Comparison of ENCODE assay signal across 14 cellular contexts in the genomic region with DNA sequence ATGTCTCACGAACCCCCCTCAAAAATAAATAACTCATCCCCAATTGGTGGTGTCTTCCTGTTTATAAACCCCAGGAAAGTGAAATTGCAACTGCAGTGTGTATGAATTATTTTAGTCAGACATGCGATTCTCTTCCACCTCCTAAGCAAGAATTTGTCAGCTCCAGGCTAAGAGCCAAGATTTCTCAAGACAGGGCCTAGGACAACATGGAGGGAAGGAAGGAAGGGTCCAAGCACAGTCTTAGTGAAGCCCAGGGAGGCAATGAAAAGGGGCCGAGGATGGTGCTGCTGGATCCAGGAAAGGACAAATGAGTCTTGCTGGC. TPM values are rescaled to one million over a fixed set of nuclear protein-coding genes. Genes with fewer than 3 reads are reported as not detected.
DNase-seq lines count a peak whose midpoint lies in the region; ATAC-seq, FAIRE-seq and TF ChIP-seq lines count a peak whose summit lies in the region.
"Had no signal": no experiment of that assay in that cellular context is flagged by ENCODE, and none has a peak within 500 bp of the region (broad histone marks: within the 10 kb centered on the region; RNA-seq: fewer than 3 reads in every experiment).

No MANE protein-coding gene starts in this region.

- H4K20me1 ChIP-seq in PC-3 (ENCODE audit: low read length): no peaks in the 10 kb centered on the region

- no peak overlapping the region for H2AFZ ChIP-seq in PC-3 (ENCODE audit: low read length)
- H2AFZ ChIP-seq: hepatocyte, neural progenitor cell had no signal

- POLR2A ChIA-PET in PC-3 (lab: Charles Lee; ENCODE audit: unreplicated experiment): no interaction called here

- DNase-seq in activated CD8-positive, alpha-beta memory T cell treated with anti-CD3 and anti-CD28 coated beads, Interleukin-2, amount 10 ng/mL, durations not matched to agents 7 days and 5 days: no peak
- no peak for DNase-seq in activated CD8-positive, alpha-beta memory T cell treated with anti-CD3 and anti-CD28 coated beads, Interleukin-2, amount 50 U/mL, for 48 hours
- DNase-seq in PC-3: peak; percentile 14
- peak; percentile 56 for DNase-seq in fibroblast of villous mesenchyme (ENCODE audit: low read depth)
- DNase-seq in stimulated activated effector memory CD8-positive, alpha-beta T cell treated with anti-CD3 and anti-CD28 coated beads, Interleukin-12 subunit alpha, Interleukin-12 subunit beta, amount 100 ng/mL, for 72 hours (ENCODE audit: low spot score in 2 of 2): no peak
- DNase-seq in epidermal melanocyte (ENCODE audit: insufficient read length, low spot score): no peak
- DNase-seq in GM19239 (ENCODE audit: insufficient read length, low spot score): no peak
- DNase-seq: NCI-H1694 treated with DMSO at 0.1 percent for 48 hours; stimulated activated CD4-positive, alpha-beta T cell treated with anti-CD3 and anti-CD28 coated beads, Interleukin-2, amount 100 ng/mL, for 48 hours had no signal

- no peaks in the 10 kb centered on the region for H3K4me1 ChIP-seq in PC-3 (ENCODE audit: insufficient read depth, low read length)
- H3K4me1 ChIP-seq: neural progenitor cell had no signal

- H3K9me3 Mint-ChIP-seq in activated CD8-positive, alpha-beta memory T cell treated with anti-CD3 and anti-CD28 coated beads, Interleukin-2, amount 10 ng/mL, durations not matched to agents 7 days and 5 days (ENCODE audit: low read depth): no peaks in the 10 kb centered on the region
- H3K9me3 Mint-ChIP-seq in stimulated activated effector memory CD8-positive, alpha-beta T cell treated with anti-CD3 and anti-CD28 coated beads, Interleukin-12 subunit alpha, Interleukin-12 subunit beta, amount 100 ng/mL, for 72 hours: no peaks in the 10 kb centered on the region

- no peak overlapping the region for H3K27ac ChIP-seq in PC-3 (ENCODE audit: low read length)
- H3K27ac ChIP-seq: hepatocyte, neural progenitor cell, thoracic aorta, VCaP had no signal

- H3K36me3 Mint-ChIP-seq in activated CD8-positive, alpha-beta memory T cell treated with anti-CD3 and anti-CD28 coated beads, Interleukin-2, amount 10 ng/mL, durations not matched to agents 7 days and 5 days: peaks cover 12% of the 10 kb centered on the region
- H3K36me3 Mint-ChIP-seq in stimulated activated effector memory CD8-positive, alpha-beta T cell treated with anti-CD3 and anti-CD28 coated beads, Interleukin-12 subunit alpha, Interleukin-12 subunit beta, amount 100 ng/mL, for 72 hours: no peaks in the 10 kb centered on the region
- H3K36me3 Mint-ChIP-seq: neural progenitor cell had no signal

- H3K27me3 ChIP-seq in PC-3 (ENCODE audit: low read length): no peaks in the 10 kb centered on the region
- H3K27me3 ChIP-seq: hepatocyte, neural progenitor cell had no signal

- H3K4me1 Mint-ChIP-seq in activated CD8-positive, alpha-beta memory T cell treated with anti-CD3 and anti-CD28 coated beads, Interleukin-2, amount 10 ng/mL, durations not matched to agents 7 days and 5 days: peaks cover 74% of the 10 kb centered on the region
- H3K4me1 Mint-ChIP-seq in stimulated activated effector memory CD8-positive, alpha-beta T cell treated with anti-CD3 and anti-CD28 coated beads, Interleukin-12 subunit alpha, Interleukin-12 subunit beta, amount 100 ng/mL, for 72 hours: peaks cover 35% of the 10 kb centered on the region

- TF ChIP-seq CTCF in PC-3 (conservative IDR thresholded peaks at IDR 0.05; ENCODE audit: low read depth, low read length) (no peak), fibroblast of villous mesenchyme (IDR thresholded peaks at IDR 0.05; ENCODE audit: insufficient read depth, low read depth, low read length) (no peak)

- H3K4me2 ChIP-seq in PC-3 (ENCODE audit: low read length): no peak overlapping the region
- H3K4me2 ChIP-seq: hepatocyte, neural progenitor cell had no signal

- no TSS peak for BruUV-seq in PC-3 (replicated peaks; lab: Mats Ljungman, UMichigan)

- no peak overlapping the region for H3K4me3 ChIP-seq in PC-3 (ENCODE audit: low read length)
- no peak overlapping the region for H3K4me3 ChIP-seq in fibroblast of villous mesenchyme (ENCODE audit: low read depth, low read length)
- H3K4me3 ChIP-seq: hepatocyte, neural progenitor cell, thoracic aorta had no signal

- H3K36me3 ChIP-seq in PC-3 (ENCODE audit: low read depth, low read length): no peaks in the 10 kb centered on the region
- H3K36me3 ChIP-seq: neural progenitor cell, thoracic aorta had no signal

- peak overlapping the region; percentile 72 for H3K27ac Mint-ChIP-seq in activated CD8-positive, alpha-beta memory T cell treated with anti-CD3 and anti-CD28 coated beads, Interleukin-2, amount 10 ng/mL, durations not matched to agents 7 days and 5 days
- peak overlapping the region; percentile 23 for H3K27ac Mint-ChIP-seq in stimulated activated effector memory CD8-positive, alpha-beta T cell treated with anti-CD3 and anti-CD28 coated beads, Interleukin-12 subunit alpha, Interleukin-12 subunit beta, amount 100 ng/mL, for 72 hours
- H3K27ac Mint-ChIP-seq: neural progenitor cell had no signal

- CTCF ChIA-PET in activated CD8-positive, alpha-beta memory T cell treated with anti-CD3 and anti-CD28 coated beads, Interleukin-2, amount 10 ng/mL, durations not matched to agents 7 days and 5 days (lab: Charles Lee): no interaction called here
- CTCF ChIA-PET in PC-3 (lab: Charles Lee): no interaction called here

- intact Hi-C loops in PC-3 (cut with micrococcal nuclease): no loop called here

- ATAC-seq in activated CD8-positive, alpha-beta memory T cell treated with anti-CD3 and anti-CD28 coated beads, Interleukin-2, amount 10 ng/mL, durations not matched to agents 7 days and 5 days: no peak
- ATAC-seq in PC-3 (no peak), GM21447 (IDR thresholded peaks at IDR 0.05; ENCODE audit: unreplicated experiment) (no peak)
- ATAC-seq in stimulated activated effector memory CD8-positive, alpha-beta T cell treated with anti-CD3 and anti-CD28 coated beads, Interleukin-12 subunit alpha, Interleukin-12 subunit beta, amount 100 ng/mL, for 72 hours: no peak

- peak overlapping the region; percentile 34 for H3K4me3 Mint-ChIP-seq in activated CD8-positive, alpha-beta memory T cell treated with anti-CD3 and anti-CD28 coated beads, Interleukin-2, amount 10 ng/mL, durations not matched to agents 7 days and 5 days
- no peak overlapping the region for H3K4me3 Mint-ChIP-seq in stimulated activated effector memory CD8-positive, alpha-beta T cell treated with anti-CD3 and anti-CD28 coated beads, Interleukin-12 subunit alpha, Interleukin-12 subunit beta, amount 100 ng/mL, for 72 hours
- H3K4me3 Mint-ChIP-seq: neural progenitor cell had no signal

- H3K9me3 ChIP-seq in PC-3 (ENCODE audit: low read length): no peaks in the 10 kb centered on the region
- H3K9me3 ChIP-seq: thoracic aorta had no signal

- H3F3A ChIP-seq in PC-3 (ENCODE audit: low read length, unreplicated experiment): no peaks in the 10 kb centered on the region

- H3K27me3 Mint-ChIP-seq in activated CD8-positive, alpha-beta memory T cell treated with anti-CD3 and anti-CD28 coated beads, Interleukin-2, amount 10 ng/mL, durations not matched to agents 7 days and 5 days: no peaks in the 10 kb centered on the region

- H3K79me2 ChIP-seq in PC-3 (ENCODE audit: low read length): no peaks in the 10 kb centered on the region
- H3K79me2 ChIP-seq: hepatocyte had no signal

- no peak for FAIRE-seq in GM19239 (lab: Jason Lieb, UNC)

- no peak overlapping the region for H3K9ac ChIP-seq in PC-3 (ENCODE audit: low read length)
- H3K9ac ChIP-seq: neural progenitor cell had no signal

- no peaks in the 10 kb centered on the region for H3K9me2 ChIP-seq in PC-3 (replicated peaks; ENCODE audit: low read length)

RNA-seq across cellular contexts. Expression of gene SH3KBP1, which starts 20.0 kb away (rescaled TPM):
- 100 to 1,000 TPM in 1 of 2 experiments, 10 to 100 TPM in 1; 99.7 to 119 TPM for total RNA-seq in activated CD8-positive, alpha-beta memory T cell treated with anti-CD3 and anti-CD28 coated beads, Interleukin-2, amount 10 ng/mL, durations not matched to agents 7 days and 5 days
- 20.7 and 24.5 TPM in 2 replicates for total RNA-seq in PC-3 (2014; rRNA removed)
- total RNA-seq in fibroblast of villous mesenchyme: 18.6 and 21.3 TPM in 2 replicates

Comparison
In these comparisons a context has a peak if more than half of its experiments do, and no peak if none do; other contexts are left out.
1. DNase-seq: peak in PC-3 (single experiment) and fibroblast of villous mesenchyme (single experiment); none in activated CD8-positive, alpha-beta memory T cell treated with anti-CD3 and anti-CD28 coated beads, Interleukin-2, amount 10 ng/mL, durations not matched to agents 7 days and 5 days (single experiment), activated CD8-positive, alpha-beta memory T cell treated with anti-CD3 and anti-CD28 coated beads, Interleukin-2, amount 50 U/mL, for 48 hours (single experiment), stimulated activated effector memory CD8-positive, alpha-beta T cell treated with anti-CD3 and anti-CD28 coated beads, Interleukin-12 subunit alpha, Interleukin-12 subunit beta, amount 100 ng/mL, for 72 hours (0 of 2), epidermal melanocyte (single experiment) and GM19239 (single experiment).